23 cellular contexts compared by ENCODE assay signal in genomic region chr7:138713191-138713590, GRCh38. TPM values are rescaled to one million over a fixed set of nuclear protein-coding genes. Genes with fewer than 3 reads are reported as not detected.
"Had no signal": no experiment of that assay in that cellular context is flagged by ENCODE, and none has a peak within 500 bp of the region (broad histone marks: within the 10 kb centered on the region; RNA-seq: fewer than 3 reads in every experiment).

No MANE protein-coding gene starts in this region.

- H3K36me3 Mint-ChIP-seq: brain, WTC11 had no signal

- H3K4me1 Mint-ChIP-seq: brain, WTC11 had no signal

- H3K9me3 Mint-ChIP-seq: central memory CD8-positive, alpha-beta T cell; dendritic cell treated with granulocyte-macrophage colony-stimulating factor and Interleukin-4, amounts not matched to agents 40 ng/mL and 50 ng/mL, for 4 days; WTC11 had no signal

- DNase-seq: activated CD4-positive, alpha-beta T cell treated with anti-CD3 and anti-CD28 coated beads, Interleukin-2, amount 50 U/mL, for 1 hour; activated CD4-positive, CD25-positive, alpha-beta regulatory T cell treated with anti-CD3 and anti-CD28 coated beads, Interleukin-2, amount 50 U/mL, for 72 hours; activated effector memory CD4-positive, alpha-beta T cell treated with Interleukin-2 at 50 U/mL for 16 hours; activated naive CD4-positive, alpha-beta T cell treated with Interleukin-2 at 50 U/mL for 16 hours; activated T-cell treated with anti-CD3 and anti-CD28 coated beads for 4 hours; amygdala; Kasumi-1; KBM-7; NCI-H1048; NCI-H146; NCI-H187 treated with DMSO at 0.1 percent for 48 hours; NCI-H2081 treated with DMSO at 0.1 percent for 48 hours; NCI-H446; NCI-H524; PC-3; SIG-M5; T-helper 17 cell; T-helper 9 cell had no signal

- H3K4me3 Mint-ChIP-seq: brain; central memory CD8-positive, alpha-beta T cell; dendritic cell treated with granulocyte-macrophage colony-stimulating factor and Interleukin-4, amounts not matched to agents 40 ng/mL and 50 ng/mL, for 4 days; T-helper 17 cell; WTC11 had no signal

- H3K27ac Mint-ChIP-seq: brain; dendritic cell treated with granulocyte-macrophage colony-stimulating factor and Interleukin-4, amounts not matched to agents 40 ng/mL and 50 ng/mL, for 4 days; T-helper 17 cell; WTC11 had no signal

- H3K27me3 Mint-ChIP-seq: brain had no signal

- ATAC-seq: PC-3, T-helper 17 cell, WTC11 had no signal

RNA-seq across cellular contexts. Expression of gene SVOPL, which starts 12.0 kb away (rescaled TPM):
- total RNA-seq: activated CD8-positive, alpha-beta memory T cell treated with anti-CD3 and anti-CD28 coated beads for 36 hours; PC-3; T-helper 17 cell had no signal
